11 cellular contexts compared by ENCODE assay signal in the genomic region with DNA sequence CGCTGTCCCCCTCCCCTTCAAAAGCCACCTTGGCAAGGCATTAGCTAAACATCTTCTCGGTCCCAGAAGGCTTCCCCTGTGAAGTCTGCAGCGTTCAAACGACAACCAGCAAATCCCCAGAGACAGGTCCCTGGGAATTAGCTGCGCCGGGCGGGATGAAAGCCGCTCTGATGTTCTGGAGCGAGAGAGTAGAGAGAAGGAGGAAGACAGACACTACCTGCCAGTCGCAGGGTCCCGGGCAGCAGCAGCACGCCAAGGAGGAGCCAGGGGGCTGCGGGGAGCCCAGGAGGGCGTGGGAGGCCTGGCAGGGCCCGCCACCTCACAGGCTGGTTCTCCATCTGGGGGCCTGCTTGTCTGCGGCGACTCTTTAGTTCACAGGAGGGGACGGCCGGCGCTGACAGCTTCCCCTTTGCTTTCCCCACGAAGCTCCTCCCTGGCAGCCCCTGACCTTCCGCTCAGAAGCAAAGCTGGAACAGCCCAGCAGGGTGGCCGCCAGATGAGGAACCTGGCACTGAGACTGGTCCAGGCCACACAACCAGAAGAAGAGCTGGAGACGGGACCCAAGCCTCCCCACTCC. TPM values are rescaled to one million over a fixed set of nuclear protein-coding genes. Genes with fewer than 3 reads are reported as not detected.
DNase-seq lines count a peak whose midpoint lies in the region; ATAC-seq and TF ChIP-seq lines count a peak whose summit lies in the region.
"Had no signal": no experiment of that assay in that cellular context is flagged by ENCODE, and none has a peak within 500 bp of the region (broad histone marks: within the 10 kb centered on the region; RNA-seq: fewer than 3 reads in every experiment).

A gene with protein sequence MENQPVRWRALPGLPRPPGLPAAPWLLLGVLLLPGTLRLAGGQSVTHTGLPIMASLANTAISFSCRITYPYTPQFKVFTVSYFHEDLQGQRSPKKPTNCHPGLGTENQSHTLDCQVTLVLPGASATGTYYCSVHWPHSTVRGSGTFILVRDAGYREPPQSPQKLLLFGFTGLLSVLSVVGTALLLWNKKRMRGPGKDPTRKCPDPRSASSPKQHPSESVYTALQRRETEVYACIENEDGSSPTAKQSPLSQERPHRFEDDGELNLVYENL (minus strand): TSS at position 384 of the 577 bp plus-strand sequence. CDS start 46 bp downstream, at position 338.

- H3K9me2 ChIP-seq in SK-N-SH = no peaks in the 10 kb centered on the region

- intact Hi-C loops in lower lobe of right lung (cut with DNase I) = no loop called here

- H3K27me3 ChIP-seq in lower lobe of right lung (ENCODE audit: low read depth) (peaks cover 23% of the 10 kb centered on the region), suprapubic skin (peaks cover 7% of the 10 kb centered on the region), SK-N-SH (ENCODE audit: insufficient read depth) (no peaks in the 10 kb centered on the region), gastroesophageal sphincter (peaks cover 39% of the 10 kb centered on the region)

- no peaks in the 10 kb centered on the region for H3K79me2 ChIP-seq in SK-N-SH (ENCODE audit: insufficient read depth)

- CTCF ChIA-PET in SK-N-SH (lab: Yijun Ruan, JAX) = interaction anchor here (1.0 to 1.5 kb wide), 3 partner anchors 12 to 316 kb away, joined by 3 to 4 read pairs (median 4); no protein-coding TSS in a partner anchor

- TF ChIP-seq CTCF in lower lobe of right lung (IDR thresholded peaks at IDR 0.05) = no peak
- TF ChIP-seq CTCF in suprapubic skin (IDR thresholded peaks at IDR 0.05) = no peak
- no peak for TF ChIP-seq CTCF in SK-N-SH (IDR thresholded peaks at IDR 0.05)
- TF ChIP-seq CTCF in gastroesophageal sphincter (IDR thresholded peaks at IDR 0.05) = no peak

- TF ChIP-seq POLR2A in suprapubic skin (IDR thresholded peaks at IDR 0.05) (no peak), gastroesophageal sphincter (IDR thresholded peaks at IDR 0.05) (peak in 1 of 2 donors; percentile 24)

- no peak within 1 kb of the TSS for H3K4me2 ChIP-seq in SK-N-SH

- H3K4me1 ChIP-seq in lower lobe of right lung = peaks cover 15% of the 10 kb centered on the region
- H3K4me1 ChIP-seq in suprapubic skin = peaks cover 53% of the 10 kb centered on the region
- H3K4me1 ChIP-seq in SK-N-SH (ENCODE audit: control insufficient read depth in 1 of 2, insufficient read depth in 2 of 2, low read depth in 1 of 2, low read length in 1 of 2) = peaks cover 0 to 21% of the 10 kb centered on the region in 2 experiments; a peak in 2 of 4 replicates
- H3K4me1 ChIP-seq in gastroesophageal sphincter = peaks cover 0 to 29% (median 6%) of the 10 kb centered on the region in 3 donors

- TF ChIP-seq EP300 in suprapubic skin (IDR thresholded peaks at IDR 0.05) (no peak), SK-N-SH (IDR thresholded peaks at IDR 0.05; ENCODE audit: borderline replicate concordance in 1 of 2, low read depth in 1 of 2, low read length in 1 of 2) (no peak), gastroesophageal sphincter (IDR thresholded peaks at IDR 0.05) (no peak)

- no peaks in the 10 kb centered on the region for H3K36me3 ChIP-seq in lower lobe of right lung
- no peaks in the 10 kb centered on the region for H3K36me3 ChIP-seq in suprapubic skin
- no peaks in the 10 kb centered on the region for H3K36me3 ChIP-seq in SK-N-SH (replicated peaks in 1 of 2; ENCODE audit: control insufficient read depth in 1 of 2, insufficient read depth in 2 of 2, low read length in 1 of 2)
- no peaks in the 10 kb centered on the region for H3K36me3 ChIP-seq in gastroesophageal sphincter

- H3K9me3 ChIP-seq in lower lobe of right lung = no peaks in the 10 kb centered on the region
- no peaks in the 10 kb centered on the region for H3K9me3 ChIP-seq in suprapubic skin
- no peaks in the 10 kb centered on the region for H3K9me3 ChIP-seq in SK-N-SH
- no peaks in the 10 kb centered on the region for H3K9me3 ChIP-seq in gastroesophageal sphincter

- TF ChIP-seq RAD21 in SK-N-SH (IDR thresholded peaks at IDR 0.05; ENCODE audit: low read length) = no peak

- H4K20me1 ChIP-seq in SK-N-SH (ENCODE audit: insufficient read depth) = no peaks in the 10 kb centered on the region

- 23 to 24% (median 24%) methylated on average over 22 to 24 of the region's 24 CpGs for WGBS in adipose tissue, 3 donors
- WGBS in suprapubic skin = 57% methylated on average over 19 of the region's 24 CpGs
- WGBS in SK-N-SH (ENCODE audit: low lambda C conversion rate) = 83% methylated on average over 1 of the region's 24 CpGs
- WGBS in gastroesophageal sphincter (ENCODE audit: low coverage in 1 of 2), 2 donors = 100% methylated on average over 1 of the region's 24 CpGs

- DNase-seq in NCI-H1436 (lab: John Stamatoyannopoulos, UW) (peak; percentile 55), lower lobe of right lung (peak; percentile 86), suprapubic skin (ENCODE audit: low spot score in 2 of 2) (no peak), DMS114 treated with DMSO at 0.1 percent for 48 hours (lab: John Stamatoyannopoulos, UW; ENCODE audit: unreplicated experiment) (no peak), SK-N-SH (no peak)
- no peak for DNase-seq in effector CD8-positive, alpha-beta T cell (lab: John Stamatoyannopoulos, UW)
- DNase-seq: activated CD4-positive, alpha-beta T cell treated with anti-CD3 and anti-CD28 coated beads for 48 hours; NCI-H526 treated with DMSO at 0.1 percent for 48 hours had no signal

- H3F3A ChIP-seq in SK-N-SH (replicated peaks; ENCODE audit: insufficient read depth) = no peaks in the 10 kb centered on the region

- H3K4me3 ChIP-seq in lower lobe of right lung (peak within 1 kb of the TSS; percentile 55), suprapubic skin (peak within 1 kb of the TSS; percentile 40), SK-N-SH (ENCODE audit: low read depth in 2 of 2, low read length in 1 of 2) (no peak within 1 kb of the TSS), gastroesophageal sphincter (peak within 1 kb of the TSS in 1 of 2 donors; percentile 28)

- ATAC-seq in lower lobe of right lung = peak; percentile 67 to 81
- no peak for ATAC-seq in gastroesophageal sphincter

- POLR2A ChIA-PET in SK-N-SH (lab: Yijun Ruan, JAX) = no interaction called here

- peak within 1 kb of the TSS; percentile 25 for H3K27ac ChIP-seq in adipose tissue (ENCODE audit: low read depth, low read length)
- H3K27ac ChIP-seq in lower lobe of right lung = peak within 1 kb of the TSS; percentile 74
- H3K27ac ChIP-seq in suprapubic skin = peak within 1 kb of the TSS; percentile 25
- H3K27ac ChIP-seq in SK-N-SH (ENCODE audit: low read depth in 2 of 2, low read length in 1 of 2) = no peak within 1 kb of the TSS
- peak within 1 kb of the TSS in 2 of 4 donors; percentile 4 to 45 for H3K27ac ChIP-seq in gastroesophageal sphincter

- no peak within 1 kb of the TSS for H3K9ac ChIP-seq in SK-N-SH

- H2AFZ ChIP-seq in SK-N-SH (ENCODE audit: low read depth) = no peak within 1 kb of the TSS

TF ChIP-seq in SK-N-SH, 30 proteins besides CTCF, POLR2A, EP300 and RAD21:
- no peak for TF ChIP-seq CHD2 (IDR thresholded peaks at IDR 0.05; ENCODE audit: low read length, partially characterized antibody)
- no peak for TF ChIP-seq NRF1 (IDR thresholded peaks at IDR 0.05; ENCODE audit: low read depth, low read length)
TF ChIP-seq in SK-N-SH: peak in this region for 0.

RNA-seq across cellular contexts. Expression of the gene that starts here (rescaled TPM):
- polyA plus RNA-seq in adipose tissue = 1 to 10 TPM in 2 of 3 donors, under 1 TPM in 1; 0.32 to 4.4 (median 3.8) TPM
- 21.8 TPM for total RNA-seq in lower lobe of right lung
- total RNA-seq in suprapubic skin = 1 to 10 TPM in 2 of 4 donors, under 1 TPM in 2; 0.70 to 3.1 (median 0.97) TPM
- 0.02 TPM in 1 of 2 replicates, not detected in the other for polyA plus RNA-seq in SK-N-SH (2012; rRNA removed)
- under 0.01 TPM in 2 replicates for polyA plus RNA-seq in SK-N-SH (2012; cell fraction: cytosol; rRNA removed)
- polyA plus RNA-seq in SK-N-SH (2012; cell fraction: nucleus; rRNA removed) = 0.02 TPM in 1 of 2 replicates, not detected in the other
- 1 to 10 TPM; 1.2 to 3.4 (median 2.7) TPM for total RNA-seq in gastroesophageal sphincter
- total RNA-seq: H4 had no signal

Comparison
In these comparisons a context has a peak if more than half of its experiments do, and no peak if none do; other contexts are left out.
1. DNase-seq: peak in NCI-H1436 (single experiment) and lower lobe of right lung (single experiment); none in suprapubic skin (0 of 2), effector CD8-positive, alpha-beta T cell (single experiment), DMS114 treated with DMSO at 0.1 percent for 48 hours (single experiment) and SK-N-SH (single experiment).
2. H3K27ac ChIP-seq: peak in adipose tissue (single experiment), lower lobe of right lung (single experiment) and suprapubic skin (single experiment); none in SK-N-SH (0 of 2).
3. H3K4me3 ChIP-seq: peak in lower lobe of right lung (single experiment) and suprapubic skin (single experiment); none in SK-N-SH (0 of 2).